In genomic region chr3:107716734-107717133, GRCh38 we compare ENCODE assay signal across 19 cellular contexts.
DNase-seq lines count a peak whose midpoint lies in the region; ATAC-seq, FAIRE-seq and TF ChIP-seq lines count a peak whose summit lies in the region.
"Had no signal": no experiment of that assay in that cellular context is flagged by ENCODE, and none has a peak within 500 bp of the region (broad histone marks: within the 10 kb centered on the region; RNA-seq: fewer than 3 reads in every experiment).

No MANE protein-coding gene starts in this region.

- no peaks in the 10 kb centered on the region for H3K27me3 Mint-ChIP-seq in MCF 10A (ENCODE audit: insufficient read depth, unreplicated experiment)
- peaks cover 0 to 2% (median 0%) of the 10 kb centered on the region in 3 donors for H3K27me3 Mint-ChIP-seq in CD14-positive monocyte (ENCODE audit: low read depth in 3 of 3)
- H3K27me3 Mint-ChIP-seq: CD4-positive, alpha-beta memory T cell; IgD-negative memory B cell had no signal

- POLR2A ChIA-PET in MCF 10A (lab: Yijun Ruan, JAX) = interaction anchor here (0.8 kb wide), 1 partner anchor 85 kb away, joined by 3 read pairs; no protein-coding TSS in a partner anchor

- H3K4me3 Mint-ChIP-seq in MCF 10A (ENCODE audit: unreplicated experiment) = no peak overlapping the region
- H3K4me3 Mint-ChIP-seq in CD14-positive monocyte = no peak overlapping the region
- H3K4me3 Mint-ChIP-seq: CD4-positive, alpha-beta memory T cell; IgD-negative memory B cell had no signal

- H3K36me3 ChIP-seq in mammary epithelial cell (ENCODE audit: insufficient read depth, low read length) (no peaks in the 10 kb centered on the region), bronchial epithelial cell (ENCODE audit: control insufficient read depth, insufficient read depth, low read length) (peaks cover 5% of the 10 kb centered on the region)

- no peak overlapping the region for H3K27ac Mint-ChIP-seq in MCF 10A (ENCODE audit: low read depth, unreplicated experiment)
- H3K27ac Mint-ChIP-seq in CD14-positive monocyte = no peak overlapping the region
- H3K27ac Mint-ChIP-seq: IgD-negative memory B cell had no signal

- BruUV-seq in MCF 10A (replicated peaks; lab: Mats Ljungman, UMichigan) (no TSS peak), mammary epithelial cell (replicated peaks; lab: Mats Ljungman, UMichigan) (no TSS peak)

- dilution Hi-C loops in mammary epithelial cell (cut with HindIII; ENCODE audit: low sequenced_read_pairs) = no loop called here

- ATAC-seq in activated CD4-positive, CD25-positive, alpha-beta regulatory T cell treated with anti-CD3 and anti-CD28 coated beads, Interleukin-2, amount 50 U/mL, for 24 hours = peak; percentile 24 to 32
- ATAC-seq in GM18858 (IDR thresholded peaks at IDR 0.05; ENCODE audit: unreplicated experiment) = no peak
- ATAC-seq: A549, HCT116, HepG2 had no signal

- H3K27me3 ChIP-seq in mammary epithelial cell (ENCODE audit: insufficient read depth, low read length) (no peaks in the 10 kb centered on the region), bronchial epithelial cell (ENCODE audit: control insufficient read depth, insufficient read depth, low read length) (no peaks in the 10 kb centered on the region)

- no peaks in the 10 kb centered on the region for H3K9me3 ChIP-seq in mammary epithelial cell (replicated peaks; ENCODE audit: insufficient read depth, low read length)
- H3K9me3 ChIP-seq: A549 had no signal

- no peaks in the 10 kb centered on the region for H3K9me3 Mint-ChIP-seq in MCF 10A (ENCODE audit: unreplicated experiment)
- no peaks in the 10 kb centered on the region for H3K9me3 Mint-ChIP-seq in CD14-positive monocyte

- CTCF ChIA-PET in MCF 10A (lab: Yijun Ruan, JAX) (interaction anchor here (0.6 to 1.8 kb wide), 8 partner anchors 9 to 769 kb away, joined by 3 to 11 read pairs (median 4); no protein-coding TSS in a partner anchor), mammary epithelial cell (lab: Charles Lee; ENCODE audit: low non-redundant PET) (no interaction called here)

- H2AFZ ChIP-seq in mammary epithelial cell (ENCODE audit: low read depth, low read length) = no peak overlapping the region
- H2AFZ ChIP-seq: GM23248 had no signal

- H3K27ac ChIP-seq in mammary epithelial cell (ENCODE audit: insufficient read depth, low read depth, low read length) = no peak overlapping the region
- H3K27ac ChIP-seq: 22Rv1, A549, C4-2B, GM23248 had no signal

- H3K9ac ChIP-seq in mammary epithelial cell (ENCODE audit: insufficient read depth, low read length) = no peak overlapping the region
- H3K9ac ChIP-seq: GM23248 had no signal

- H4K20me1 ChIP-seq in mammary epithelial cell (ENCODE audit: insufficient read depth, low read length) = no peaks in the 10 kb centered on the region

- peak; percentile 60 for FAIRE-seq in bronchial epithelial cell (lab: Jason Lieb, UNC)
- FAIRE-seq: A549, HepG2 had no signal

- H3K4me1 Mint-ChIP-seq in MCF 10A (ENCODE audit: insufficient read depth, unreplicated experiment) (peaks cover 5% of the 10 kb centered on the region), CD14-positive monocyte (peaks cover 9% of the 10 kb centered on the region)

- no peak overlapping the region for H3K4me2 ChIP-seq in mammary epithelial cell (ENCODE audit: insufficient read depth, low read depth, low read length)
- H3K4me2 ChIP-seq: A549 had no signal

- intact Hi-C loops in MCF 10A (cut with micrococcal nuclease) = no loop called here
- intact Hi-C loops in mammary epithelial cell (cut with micrococcal nuclease) = no loop called here
- intact Hi-C loops in CD14-positive monocyte (cut with micrococcal nuclease) = no loop called here

- H3K79me2 ChIP-seq in mammary epithelial cell (ENCODE audit: insufficient read depth, low read length) = no peaks in the 10 kb centered on the region

- peaks cover 3% of the 10 kb centered on the region for H3K4me1 ChIP-seq in mammary epithelial cell (ENCODE audit: insufficient read depth, low read length)
- H3K4me1 ChIP-seq: A549 had no signal

- H3K36me3 Mint-ChIP-seq in MCF 10A (ENCODE audit: insufficient read depth, unreplicated experiment) (peaks cover 41% of the 10 kb centered on the region), CD14-positive monocyte (peaks cover 24 to 39% of the 10 kb centered on the region in 2 donors)

- in situ Hi-C loops in mammary epithelial cell (cut with MboI; ENCODE audit: low sequenced_read_pairs in 2 of 2) = no loop called here

- TF ChIP-seq CTCF in MCF 10A (IDR thresholded peaks at IDR 0.05; ENCODE audit: unreplicated experiment) (no peak), mammary epithelial cell (conservative IDR thresholded peaks at IDR 0.05 in 1 of 2, IDR thresholded peaks at IDR 0.05 in 1 of 2; ENCODE audit: extremely low read depth in 1 of 2, insufficient read depth in 1 of 2, low read depth in 1 of 2, low read length in 2 of 2) (no peak), bronchial epithelial cell (IDR thresholded peaks at IDR 0.05; ENCODE audit: insufficient read depth, low read length, severe bottlenecking) (no peak), CD14-positive monocyte (IDR thresholded peaks at IDR 0.05) (no peak)

- no peak for DNase-seq in activated CD4-positive, CD25-positive, alpha-beta regulatory T cell (lab: John Stamatoyannopoulos, UW)
- DNase-seq in MCF 10A (ENCODE audit: unreplicated experiment) = peak; percentile 4
- DNase-seq in mammary epithelial cell = no peak
- no peak for DNase-seq in bronchial epithelial cell (ENCODE audit: low read depth)
- no peak for DNase-seq in CD14-positive monocyte (ENCODE audit: low spot score)
- DNase-seq: AML-193; CD4-positive, alpha-beta memory T cell; DMS153; DMS79; GF-D8; GM23248 had no signal

- H3K4me3 ChIP-seq in mammary epithelial cell (replicated peaks in 1 of 3; ENCODE audit: insufficient read depth in 1 of 3, low read depth in 2 of 3, low read length in 3 of 3) (no peak overlapping the region), bronchial epithelial cell (ENCODE audit: low read depth, low read length) (no peak overlapping the region)
- H3K4me3 ChIP-seq: A549, GM23248 had no signal

- 80% methylated on average over 3 of the region's 3 CpGs for WGBS in mammary epithelial cell (ENCODE audit: low coverage, missing lambda C conversion rate)
